In the genomic region with DNA sequence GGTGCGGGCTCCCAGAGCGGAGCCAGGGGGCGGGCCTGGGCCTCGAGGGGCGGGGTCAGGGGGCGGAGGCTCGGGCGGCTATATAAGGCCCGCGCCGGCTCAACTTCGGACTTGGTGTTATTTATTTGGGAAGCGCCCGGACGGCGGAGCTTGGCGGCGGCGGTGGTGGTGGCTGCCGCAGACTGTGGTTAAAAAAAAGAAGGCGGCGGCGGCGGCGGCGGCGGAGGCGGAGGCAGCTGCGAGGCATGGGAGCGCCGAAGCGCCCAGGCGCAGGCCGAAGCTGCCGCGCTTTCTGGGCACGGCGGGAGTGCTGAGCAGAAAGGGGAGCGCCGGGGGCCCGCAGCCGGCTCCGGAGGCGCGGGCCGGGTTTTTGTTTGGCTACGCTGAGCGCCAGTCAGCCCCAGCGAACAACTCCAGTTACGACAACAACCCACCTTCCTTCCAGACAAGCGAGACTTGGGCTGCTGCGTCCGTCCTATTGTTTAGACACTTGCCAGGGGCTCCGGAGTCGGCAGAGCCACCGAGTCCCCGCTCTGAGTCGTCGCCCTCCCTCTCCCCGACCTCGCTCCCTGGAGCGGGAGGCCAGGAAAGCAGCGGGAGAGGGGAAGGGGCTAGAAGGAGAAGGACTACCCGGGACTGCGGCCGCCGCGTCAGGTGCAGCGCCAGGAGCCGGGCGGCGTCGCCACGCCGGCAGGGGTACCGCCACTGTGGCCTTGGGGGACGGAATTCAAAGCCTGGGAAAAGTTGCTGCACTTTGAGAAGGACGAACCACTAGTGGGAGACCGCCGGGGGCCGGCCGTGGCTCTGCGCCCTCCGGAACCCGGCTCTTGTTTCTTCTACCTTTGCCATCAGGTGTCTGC, we compare ENCODE assay signal across 8 cellular contexts. TPM values are rescaled to one million over a fixed set of nuclear protein-coding genes. Genes with fewer than 3 reads are reported as not detected.
DNase-seq lines count a peak whose midpoint lies in the region; ATAC-seq and TF ChIP-seq lines count a peak whose summit lies in the region.

A gene with protein sequence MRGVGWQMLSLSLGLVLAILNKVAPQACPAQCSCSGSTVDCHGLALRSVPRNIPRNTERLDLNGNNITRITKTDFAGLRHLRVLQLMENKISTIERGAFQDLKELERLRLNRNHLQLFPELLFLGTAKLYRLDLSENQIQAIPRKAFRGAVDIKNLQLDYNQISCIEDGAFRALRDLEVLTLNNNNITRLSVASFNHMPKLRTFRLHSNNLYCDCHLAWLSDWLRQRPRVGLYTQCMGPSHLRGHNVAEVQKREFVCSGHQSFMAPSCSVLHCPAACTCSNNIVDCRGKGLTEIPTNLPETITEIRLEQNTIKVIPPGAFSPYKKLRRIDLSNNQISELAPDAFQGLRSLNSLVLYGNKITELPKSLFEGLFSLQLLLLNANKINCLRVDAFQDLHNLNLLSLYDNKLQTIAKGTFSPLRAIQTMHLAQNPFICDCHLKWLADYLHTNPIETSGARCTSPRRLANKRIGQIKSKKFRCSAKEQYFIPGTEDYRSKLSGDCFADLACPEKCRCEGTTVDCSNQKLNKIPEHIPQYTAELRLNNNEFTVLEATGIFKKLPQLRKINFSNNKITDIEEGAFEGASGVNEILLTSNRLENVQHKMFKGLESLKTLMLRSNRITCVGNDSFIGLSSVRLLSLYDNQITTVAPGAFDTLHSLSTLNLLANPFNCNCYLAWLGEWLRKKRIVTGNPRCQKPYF (N-terminal part only) (plus strand): TSS at position 110 of the 860 bp plus-strand sequence. CDS start 1,911 bp downstream, outside the sequence.

- H3K36me3 Mint-ChIP-seq in activated naive CD4-positive, alpha-beta T cell treated with anti-CD3 and anti-CD28 coated beads, Interleukin-2, amount 10 ng/mL, durations not matched to agents 7 days and 5 days = no peaks in the 10 kb centered on the region
- H3K36me3 Mint-ChIP-seq in glutamatergic neuron (ENCODE audit: unreplicated experiment) = no peaks in the 10 kb centered on the region

- peaks cover 2% of the 10 kb centered on the region for H3K9me3 Mint-ChIP-seq in activated naive CD4-positive, alpha-beta T cell treated with anti-CD3 and anti-CD28 coated beads, Interleukin-2, amount 10 ng/mL, durations not matched to agents 7 days and 5 days
- peaks cover 10% of the 10 kb centered on the region for H3K9me3 Mint-ChIP-seq in glutamatergic neuron (ENCODE audit: unreplicated experiment)

- CTCF ChIA-PET in activated naive CD4-positive, alpha-beta T cell treated with anti-CD3 and anti-CD28 coated beads, Interleukin-2, amount 10 ng/mL, durations not matched to agents 7 days and 5 days (lab: Charles Lee) = no interaction called here

- no peak within 1 kb of the TSS for H3K27ac Mint-ChIP-seq in activated naive CD4-positive, alpha-beta T cell treated with anti-CD3 and anti-CD28 coated beads, Interleukin-2, amount 10 ng/mL, durations not matched to agents 7 days and 5 days
- H3K27ac Mint-ChIP-seq in glutamatergic neuron (ENCODE audit: unreplicated experiment) = peak within 1 kb of the TSS; percentile 52

- ATAC-seq in GM18870 (IDR thresholded peaks at IDR 0.05; ENCODE audit: unreplicated experiment) = peak; percentile 49
- peak; percentile 55 for ATAC-seq in HG03097 (IDR thresholded peaks at IDR 0.05; ENCODE audit: low FRiP score, unreplicated experiment)
- peak; percentile 80 for ATAC-seq in omental fat pad (ENCODE audit: low FRiP score)

- peaks cover 57% of the 10 kb centered on the region for H3K27me3 Mint-ChIP-seq in activated naive CD4-positive, alpha-beta T cell treated with anti-CD3 and anti-CD28 coated beads, Interleukin-2, amount 10 ng/mL, durations not matched to agents 7 days and 5 days
- H3K27me3 Mint-ChIP-seq in glutamatergic neuron (ENCODE audit: unreplicated experiment) = peaks cover 22% of the 10 kb centered on the region

- DNase-seq in Ammon's horn (ENCODE audit: low spot score) (peak; percentile 74), NCI-H2227 (lab: John Stamatoyannopoulos, UW; ENCODE audit: unreplicated experiment) (peak; percentile 88), glutamatergic neuron (peak; percentile 89), omental fat pad (ENCODE audit: low spot score) (peak; percentile 68), activated gamma-delta T cell treated with Interleukin-2 at 50 U/mL for 16 hours (no peak)
- DNase-seq in activated naive CD4-positive, alpha-beta T cell treated with anti-CD3 and anti-CD28 coated beads, Interleukin-2, amount 10 ng/mL, durations not matched to agents 7 days and 5 days = peak; percentile 46

- no peak within 1 kb of the TSS for H3K4me3 Mint-ChIP-seq in activated naive CD4-positive, alpha-beta T cell treated with anti-CD3 and anti-CD28 coated beads, Interleukin-2, amount 10 ng/mL, durations not matched to agents 7 days and 5 days
- H3K4me3 Mint-ChIP-seq in glutamatergic neuron (ENCODE audit: unreplicated experiment) = peak within 1 kb of the TSS; percentile 99

- TF ChIP-seq CTCF in glutamatergic neuron (IDR thresholded peaks at IDR 0.05; ENCODE audit: partially characterized antibody, unreplicated experiment) (peak; percentile 48), omental fat pad (IDR thresholded peaks at IDR 0.05) (no peak)

- peaks cover 6% of the 10 kb centered on the region for H3K4me1 Mint-ChIP-seq in activated naive CD4-positive, alpha-beta T cell treated with anti-CD3 and anti-CD28 coated beads, Interleukin-2, amount 10 ng/mL, durations not matched to agents 7 days and 5 days
- peaks cover 4% of the 10 kb centered on the region for H3K4me1 Mint-ChIP-seq in glutamatergic neuron (ENCODE audit: low read depth, unreplicated experiment)

RNA-seq across cellular contexts. Expression of the gene that starts here (rescaled TPM):
- 21.6 TPM for total RNA-seq in glutamatergic neuron (ENCODE audit: unreplicated experiment)
- 10 to 100 TPM; 13.4 to 45.6 (median 18.6) TPM for total RNA-seq in omental fat pad
